In the genomic region with DNA sequence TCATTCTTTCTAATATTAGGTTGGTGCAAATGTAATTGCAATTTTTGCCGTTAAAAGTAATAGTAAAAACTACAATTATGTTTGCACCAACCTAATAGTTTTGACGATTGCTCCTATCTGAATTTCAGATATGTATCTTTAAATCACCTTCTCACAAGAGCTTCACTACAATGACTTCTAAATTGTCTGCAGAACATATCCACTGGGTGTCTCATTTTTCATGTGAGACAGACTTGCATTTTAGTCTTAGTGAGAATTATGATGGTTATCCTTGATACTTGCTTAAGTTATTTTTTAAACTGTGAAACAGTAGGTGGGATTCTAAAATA, we compare ENCODE assay signal across 1 cellular context.
TF ChIP-seq lines count a peak whose summit lies in the region.

No MANE protein-coding gene starts in this region.

TF ChIP-seq in SK-N-SH treated with all-trans-retinoic acid at 6 μM for 48 hours, 23 proteins besides CTCF, POLR2A, EP300 and RAD21 (continued from another document):
- TF ChIP-seq ZNF8 (CRISPR knock-in tag; IDR thresholded peaks at IDR 0.05), result no peak
- TF ChIP-seq, protein P1, sequence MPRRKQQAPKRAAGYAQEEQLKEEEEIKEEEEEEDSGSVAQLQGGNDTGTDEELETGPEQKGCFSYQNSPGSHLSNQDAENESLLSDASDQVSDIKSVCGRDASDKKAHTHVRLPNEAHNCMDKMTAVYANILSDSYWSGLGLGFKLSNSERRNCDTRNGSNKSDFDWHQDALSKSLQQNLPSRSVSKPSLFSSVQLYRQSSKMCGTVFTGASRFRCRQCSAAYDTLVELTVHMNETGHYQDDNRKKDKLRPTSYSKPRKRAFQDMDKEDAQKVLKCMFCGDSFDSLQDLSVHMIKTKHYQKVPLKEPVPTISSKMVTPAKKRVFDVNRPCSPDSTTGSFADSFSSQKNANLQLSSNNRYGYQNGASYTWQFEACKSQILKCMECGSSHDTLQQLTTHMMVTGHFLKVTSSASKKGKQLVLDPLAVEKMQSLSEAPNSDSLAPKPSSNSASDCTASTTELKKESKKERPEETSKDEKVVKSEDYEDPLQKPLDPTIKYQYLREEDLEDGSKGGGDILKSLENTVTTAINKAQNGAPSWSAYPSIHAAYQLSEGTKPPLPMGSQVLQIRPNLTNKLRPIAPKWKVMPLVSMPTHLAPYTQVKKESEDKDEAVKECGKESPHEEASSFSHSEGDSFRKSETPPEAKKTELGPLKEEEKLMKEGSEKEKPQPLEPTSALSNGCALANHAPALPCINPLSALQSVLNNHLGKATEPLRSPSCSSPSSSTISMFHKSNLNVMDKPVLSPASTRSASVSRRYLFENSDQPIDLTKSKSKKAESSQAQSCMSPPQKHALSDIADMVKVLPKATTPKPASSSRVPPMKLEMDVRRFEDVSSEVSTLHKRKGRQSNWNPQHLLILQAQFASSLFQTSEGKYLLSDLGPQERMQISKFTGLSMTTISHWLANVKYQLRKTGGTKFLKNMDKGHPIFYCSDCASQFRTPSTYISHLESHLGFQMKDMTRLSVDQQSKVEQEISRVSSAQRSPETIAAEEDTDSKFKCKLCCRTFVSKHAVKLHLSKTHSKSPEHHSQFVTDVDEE (CRISPR knock-in tag; IDR thresholded peaks at IDR 0.05), result no peak
- TF ChIP-seq TCF4 (CRISPR knock-in tag; IDR thresholded peaks at IDR 0.05; ENCODE audit: borderline replicate concordance), result no peak
